In the genomic region with DNA sequence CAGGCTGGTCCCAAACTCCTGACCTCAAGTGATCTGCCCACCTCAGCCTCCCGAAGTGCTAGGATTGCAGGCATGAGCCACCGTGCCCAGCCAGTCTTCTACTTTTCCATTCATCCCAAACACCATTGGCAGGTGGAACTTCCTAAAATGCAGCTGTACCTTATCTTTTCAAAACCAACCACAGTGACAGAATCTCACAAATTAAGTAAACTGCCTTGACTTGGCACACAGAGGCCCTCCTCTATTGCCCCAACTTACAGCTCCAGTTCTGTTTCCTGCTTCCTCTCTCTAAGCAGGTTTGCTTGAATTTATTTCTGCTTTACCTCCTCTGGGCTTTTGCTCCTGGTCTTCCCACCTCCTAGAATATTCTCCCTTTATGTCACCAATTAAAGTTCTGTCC, we compare ENCODE assay signal across 31 cellular contexts. TPM values are rescaled to one million over a fixed set of nuclear protein-coding genes. Genes with fewer than 3 reads are reported as not detected.
DNase-seq lines count a peak whose midpoint lies in the region; ATAC-seq, FAIRE-seq and TF ChIP-seq lines count a peak whose summit lies in the region.
"Had no signal": no experiment of that assay in that cellular context is flagged by ENCODE, and none has a peak within 500 bp of the region (broad histone marks: within the 10 kb centered on the region; RNA-seq: fewer than 3 reads in every experiment).

No MANE protein-coding gene starts in this region.

- H3K27me3 Mint-ChIP-seq in activated naive CD8-positive, alpha-beta T cell, result no peaks in the 10 kb centered on the region
- H3K27me3 Mint-ChIP-seq in activated naive CD8-positive, alpha-beta T cell treated with anti-CD3 and anti-CD28 coated beads for 36 hours, result no peaks in the 10 kb centered on the region
- H3K27me3 Mint-ChIP-seq: activated naive CD4-positive, alpha-beta T cell treated with anti-CD3 and anti-CD28 coated beads, Interleukin-2, amount 10 ng/mL, durations not matched to agents 7 days and 5 days had no signal

- no peaks in the 10 kb centered on the region for H3K9me3 Mint-ChIP-seq in activated naive CD8-positive, alpha-beta T cell (ENCODE audit: low read depth)
- H3K9me3 Mint-ChIP-seq in activated naive CD8-positive, alpha-beta T cell treated with anti-CD3 and anti-CD28 coated beads for 36 hours, result no peaks in the 10 kb centered on the region
- H3K9me3 Mint-ChIP-seq: activated naive CD4-positive, alpha-beta T cell treated with anti-CD3 and anti-CD28 coated beads, Interleukin-2, amount 10 ng/mL, durations not matched to agents 7 days and 5 days; HFFc6; stimulated activated naive B cell treated with anti-CD40 and anti-IgM and Interleukin-4, amounts not matched to agents 10 μg/mL and 1 μg/mL and 100 μg/mL, for 72 hours; WTC11 had no signal

- CTCF ChIA-PET in K562 (lab: Yijun Ruan, JAX; ENCODE audit: low intra/inter-chr PET ratio), result interaction anchor here (0.6 kb wide), 1 partner anchor 179 kb away, joined by 3 read pairs; no protein-coding TSS in a partner anchor

- peaks cover 82% of the 10 kb centered on the region for H3K79me2 ChIP-seq in K562 (ENCODE audit: control insufficient read depth, insufficient read depth, low read length)

- no peak for TF ChIP-seq RAD21 in K562 (CRISPR knock-in tag; conservative IDR thresholded peaks at IDR 0.05 in 1 of 2, IDR thresholded peaks at IDR 0.05 in 1 of 2)

- peaks cover 88% of the 10 kb centered on the region for H3K36me3 ChIP-seq in K562 (ENCODE audit: control insufficient read depth, insufficient read depth, low read length)
- H3K36me3 ChIP-seq: left ventricle myocardium inferior, right lobe of liver, thoracic aorta, uterus had no signal

- 62% methylated on average over 2 of the region's 2 CpGs for WGBS in K562 (ENCODE audit: insufficient coverage, low coverage, missing lambda C conversion rate)

- FAIRE-seq in K562 (lab: Jason Lieb, UNC), result no peak
- FAIRE-seq: colon, islet of Langerhans had no signal

- H3K9me3 ChIP-seq in K562 (replicated peaks; ENCODE audit: control insufficient read depth, insufficient read depth, low read depth, low read length), result peaks cover 6% of the 10 kb centered on the region; the same call in 1 of the 2 replicates
- H3K9me3 ChIP-seq: left ventricle myocardium inferior, right lobe of liver, thoracic aorta, uterus had no signal

- TF ChIP-seq POLR2A in K562 (conservative IDR thresholded peaks at IDR 0.05), result no peak

- no peak for TF ChIP-seq EP300 in K562 (IDR thresholded peaks at IDR 0.05; ENCODE audit: low read length)

- intact Hi-C loops in K562 (cut with micrococcal nuclease), result loop anchor here (10.0 kb wide), 1 partner anchor 1234 kb away; a partner anchor contains a TSS

- H3K4me1 Mint-ChIP-seq in activated naive CD8-positive, alpha-beta T cell (ENCODE audit: low read depth), result peaks cover 21% of the 10 kb centered on the region
- H3K4me1 Mint-ChIP-seq in activated naive CD8-positive, alpha-beta T cell treated with anti-CD3 and anti-CD28 coated beads for 36 hours, result peaks cover 17% of the 10 kb centered on the region

- no peak overlapping the region for H3K4me3 Mint-ChIP-seq in activated naive CD8-positive, alpha-beta T cell
- H3K4me3 Mint-ChIP-seq in activated naive CD8-positive, alpha-beta T cell treated with anti-CD3 and anti-CD28 coated beads for 36 hours, result no peak overlapping the region
- H3K4me3 Mint-ChIP-seq: activated naive CD4-positive, alpha-beta T cell treated with anti-CD3 and anti-CD28 coated beads, Interleukin-2, amount 10 ng/mL, durations not matched to agents 7 days and 5 days; HFFc6; stimulated activated naive B cell treated with anti-CD40 and anti-IgM and Interleukin-4, amounts not matched to agents 10 μg/mL and 1 μg/mL and 100 μg/mL, for 72 hours; WTC11 had no signal

- H3K27ac Mint-ChIP-seq in activated naive CD8-positive, alpha-beta T cell, result peak overlapping the region; percentile 3
- H3K27ac Mint-ChIP-seq in activated naive CD8-positive, alpha-beta T cell treated with anti-CD3 and anti-CD28 coated beads for 36 hours, result no peak overlapping the region
- H3K27ac Mint-ChIP-seq: activated naive CD4-positive, alpha-beta T cell treated with anti-CD3 and anti-CD28 coated beads, Interleukin-2, amount 10 ng/mL, durations not matched to agents 7 days and 5 days; HFFc6; progenitor cell of endocrine pancreas; stimulated activated naive B cell treated with anti-CD40 and anti-IgM and Interleukin-4, amounts not matched to agents 10 μg/mL and 1 μg/mL and 100 μg/mL, for 72 hours; WTC11 had no signal

- no peaks in the 10 kb centered on the region for H3K9me1 ChIP-seq in K562 (ENCODE audit: control insufficient read depth, insufficient read depth, low read length)

- peaks cover 17 to 62% of the 10 kb centered on the region in 2 experiments for H3K4me1 ChIP-seq in K562 (replicated peaks in 1 of 2; ENCODE audit: control insufficient read depth in 2 of 2, insufficient read depth in 2 of 2, low read length in 2 of 2)
- H3K4me1 ChIP-seq: uterus had no signal

- DNase-seq in NOMO-1 treated with DMSO at 0.1 percent for 48 hours (lab: John Stamatoyannopoulos, UW; ENCODE audit: unreplicated experiment) (peak; percentile 38), NOMO-1 treated with dmso at 0.1 percent for 144 hours (lab: John Stamatoyannopoulos, UW; ENCODE audit: unreplicated experiment) (no peak), MV-4-11 (lab: John Stamatoyannopoulos, UW) (peak; percentile 45), K562 (ENCODE audit: extremely low read depth in 1 of 4, low spot score in 3 of 4) (no peak), NCI-H1417 (lab: John Stamatoyannopoulos, UW) (no peak)
- DNase-seq in activated naive CD8-positive, alpha-beta T cell treated with anti-CD3 and anti-CD28 coated beads for 36 hours, result no peak
- DNase-seq: 8988T; activated CD4-positive, alpha-beta T cell treated with anti-CD3 and anti-CD28 coated beads, Interleukin-2, amount 50 U/mL, for 4 hours; activated naive CD4-positive, alpha-beta T cell treated with anti-CD3 and anti-CD28 coated beads, Interleukin-2, amount 10 ng/mL, durations not matched to agents 7 days and 5 days; activated T-cell treated with anti-CD3 and anti-CD28 coated beads, Interleukin-2, amount 50 U/mL, for 1 hour; aorta; effector CD4-positive, alpha-beta T cell; GOT3; HFFc6; left ventricle myocardium inferior; mesendoderm; NCI-H1092 treated with DMSO at 0.1 percent for 48 hours; NCI-H2029 treated with DMSO at 0.1 percent for 48 hours; right lobe of liver; RPMI8226; stimulated activated CD4-positive, alpha-beta T cell treated with anti-CD3 and anti-CD28 coated beads, Interleukin-12 subunit alpha, Interleukin-12 subunit beta, amount 100 ng/mL, for 4 hours; stimulated activated CD4-positive, alpha-beta T cell treated with anti-CD3 and anti-CD28 coated beads, Interleukin-4, amount 100 ng/mL, for 4 hours; stimulated activated naive B cell treated with anti-CD40 and anti-IgM and Interleukin-4, amounts not matched to agents 10 μg/mL and 1 μg/mL and 100 μg/mL, for 72 hours; uterus had no signal

- in situ Hi-C loops in K562 (cut with MboI), result loop anchor here (5.0 to 10.0 kb wide), 2 partner anchors 41 to 236 kb away; no protein-coding TSS in a partner anchor

- ATAC-seq in K562 (no peak), HG03520 (IDR thresholded peaks at IDR 0.05; ENCODE audit: unreplicated experiment) (no peak)
- ATAC-seq: right lobe of liver; stimulated activated naive B cell treated with anti-CD40 and anti-IgM and Interleukin-4, amounts not matched to agents 10 μg/mL and 1 μg/mL and 100 μg/mL, for 72 hours; WTC11 had no signal

- H3K4me2 ChIP-seq in K562 (ENCODE audit: insufficient read depth, low read length), result no peak overlapping the region; the same call in 1 of the 2 replicates

- no peaks in the 10 kb centered on the region for H4K20me1 ChIP-seq in K562 (replicated peaks; ENCODE audit: control insufficient read depth, insufficient read depth, low read length)

- no peak overlapping the region; a peak in 1 of 4 replicates for H3K9ac ChIP-seq in K562 (ENCODE audit: insufficient read depth in 1 of 2, low read depth in 2 of 2, low read length in 2 of 2)

- peak overlapping the region; percentile 34 for H3K27ac ChIP-seq in K562 (ENCODE audit: extremely low read depth, low read depth, low read length)
- H3K27ac ChIP-seq: left ventricle myocardium inferior, right lobe of liver, thoracic aorta, uterus had no signal

- TF ChIP-seq CTCF in K562 (IDR thresholded peaks at IDR 0.05 in 2 of 3, conservative IDR thresholded peaks at IDR 0.05 in 1 of 3; ENCODE audit: insufficient read depth in 2 of 3, low read depth in 1 of 3, low read length in 3 of 3), result no peak

- H2AFZ ChIP-seq in K562 (ENCODE audit: low read depth, low read length), result no peak overlapping the region

- BruUV-seq in K562 (replicated peaks; lab: Mats Ljungman, UMichigan), result no TSS peak

- POLR2A ChIA-PET in K562 (lab: Yijun Ruan, JAX), result interaction anchor here (0.7 to 1.4 kb wide), 3 partner anchors 14 to 196 kb away, joined by 3 to 5 read pairs (median 3); a partner anchor contains a TSS

- H3K27me3 ChIP-seq in K562 (ENCODE audit: control insufficient read depth in 2 of 2, insufficient read depth in 2 of 2, low read length in 2 of 2), result no peaks in the 10 kb centered on the region
- H3K27me3 ChIP-seq: right lobe of liver had no signal

- H3K36me3 Mint-ChIP-seq in activated naive CD8-positive, alpha-beta T cell, result peaks cover 35% of the 10 kb centered on the region
- H3K36me3 Mint-ChIP-seq in activated naive CD8-positive, alpha-beta T cell treated with anti-CD3 and anti-CD28 coated beads for 36 hours, result peaks cover 48% of the 10 kb centered on the region

- H3K4me3 ChIP-seq in K562, result no peak overlapping the region
- H3K4me3 ChIP-seq: left ventricle myocardium inferior, right lobe of liver, thoracic aorta, uterus had no signal

RNA-seq across cellular contexts. Expression of a gene that starts 7.6 kb away (rescaled TPM):
- 10 to 100 TPM; 36.6 to 37.2 TPM for total RNA-seq in activated naive CD8-positive, alpha-beta T cell treated with anti-CD3 and anti-CD28 coated beads for 36 hours
- 136 and 323 TPM in 2 replicates for total RNA-seq in K562 (2011; cell fraction: chromatin; rRNA removed; ENCODE audit: low replicate concordance)
- total RNA-seq in K562 (2011; cell fraction: nucleolus; rRNA removed), result 63.7 and 97.6 TPM in 2 replicates
- total RNA-seq in K562 (2011; cell fraction: nucleoplasm; rRNA removed), result 152 and 301 TPM in 2 replicates
- total RNA-seq in K562 (2014; rRNA removed) (116 and 117 TPM in 2 replicates), K562 (2014; rRNA removed; fragmentation: Illumina TruSeq; extraction: Trizol) (149 and 170 TPM in 2 replicates), K562 (2015; rRNA removed; fragmentation: Illumina TruSeq; extraction: Trizol) (215 and 218 TPM in 2 replicates), K562 (2021) (140 and 142 TPM in 2 replicates)
- polyA plus RNA-seq in K562 (2011; rRNA removed) (82.6 and 94.1 TPM in 2 replicates), K562 (2014; fragmentation: Illumina TruSeq; extraction: Trizol) (133 and 185 TPM in 2 replicates), K562 (2014; fragmentation: Nextera tagmentation; extraction: Ambion mirVana) (10 to 100 TPM; 35.8 to 44.1 TPM), K562 (2014; rRNA removed) (153 and 155 TPM in 2 replicates)
- polyA plus RNA-seq in K562 (2011; cell fraction: cytosol; rRNA removed), result 49.6 and 73.2 TPM in 2 replicates
- 131 and 141 TPM in 2 replicates for polyA plus RNA-seq in K562 (2011; cell fraction: nucleus; rRNA removed)
- polyA plus RNA-seq in K562 (2012), result 106 and 145 TPM in 2 replicates
- 153 and 187 TPM in 2 replicates for polyA minus RNA-seq in K562 (2011; rRNA and poly(A)+ RNA removed)
- polyA minus RNA-seq in K562 (2011; cell fraction: cytosol; rRNA and poly(A)+ RNA removed), result 73.2 and 75.5 TPM in 2 replicates
- polyA minus RNA-seq in K562 (2011; cell fraction: nucleus; rRNA and poly(A)+ RNA removed), result 136 and 220 TPM in 2 replicates
- total RNA-seq: thoracic aorta had no signal

Comparison
In these comparisons a context has a peak if more than half of its experiments do, and no peak if none do; other contexts are left out.
1. DNase-seq: peak in NOMO-1 treated with DMSO at 0.1 percent for 48 hours (single experiment) and MV-4-11 (single experiment); none in NOMO-1 treated with dmso at 0.1 percent for 144 hours (single experiment), activated naive CD8-positive, alpha-beta T cell treated with anti-CD3 and anti-CD28 coated beads for 36 hours (single experiment), K562 (0 of 4) and NCI-H1417 (0 of 3).